ENCODE assay signal across 12 cellular contexts in genomic region chr9:35338561-35339274, GRCh38.
"Had no signal": no experiment of that assay in that cellular context is flagged by ENCODE, and none has a peak within 500 bp of the region (broad histone marks: within the 10 kb centered on the region; RNA-seq: fewer than 3 reads in every experiment).

No MANE protein-coding gene starts in this region.

- H3K36me3 ChIP-seq: adrenal gland, colonic mucosa had no signal

- H3K27ac ChIP-seq: adrenal gland, colonic mucosa had no signal

- H3K4me3 ChIP-seq: adrenal gland, colonic mucosa, lung had no signal

- FAIRE-seq: TTC549 had no signal

- H3K9me3 ChIP-seq: adrenal gland, colonic mucosa had no signal

- DNase-seq: activated CD4-positive, alpha-beta T cell treated with anti-CD3 and anti-CD28 coated beads, Interleukin-2, amount 10 ng/mL, durations not matched to agents 7 days and 5 days; activated CD4-positive, CD25-positive, alpha-beta regulatory T cell; activated naive CD4-positive, alpha-beta T cell treated with anti-CD3 and anti-CD28 coated beads, Interleukin-2, amount 50 U/mL, for 16 hours; activated T-cell treated with anti-CD3 and anti-CD28 coated beads for 4 hours; adrenal gland; colonic mucosa; midbrain; naive thymus-derived CD4-positive, alpha-beta T cell; stimulated activated CD4-positive, alpha-beta T cell treated with anti-CD3 and anti-CD28 coated beads, Interleukin-2, amount 100 ng/mL, for 48 hours; stimulated activated naive CD4-positive, alpha-beta T cell treated with Interleukin-2 at 50 U/mL for 16 hours had no signal

- H3K27me3 ChIP-seq: adrenal gland, colonic mucosa had no signal

- H3K4me1 ChIP-seq: colonic mucosa had no signal
